Comparison of ENCODE assay signal across 19 cellular contexts in genomic region chr12:116404913-116405611, GRCh38.
"Had no signal": no experiment of that assay in that cellular context is flagged by ENCODE, and none has a peak within 500 bp of the region (broad histone marks: within the 10 kb centered on the region; RNA-seq: fewer than 3 reads in every experiment).

No MANE protein-coding gene starts in this region.

- H3K4me1 Mint-ChIP-seq: activated naive CD8-positive, alpha-beta T cell treated with anti-CD3 and anti-CD28 coated beads for 36 hours had no signal

- H3K27ac ChIP-seq: hepatocyte, left lung, right atrium auricular region had no signal

- ATAC-seq: left lung; natural killer cell treated with Interleukin-12 subunit alpha and Interleukin-12 subunit beta and Interleukin-15 and Interleukin-18, amount 100 ng/mL, for 72 hours had no signal

- H3K27me3 Mint-ChIP-seq: activated B cell treated with CpG ODN at 0.5 μM for 24 hours; activated naive CD8-positive, alpha-beta T cell treated with anti-CD3 and anti-CD28 coated beads for 36 hours; brain had no signal

- H3K27ac Mint-ChIP-seq: activated B cell treated with CpG ODN at 0.5 μM for 24 hours; activated naive CD8-positive, alpha-beta T cell treated with anti-CD3 and anti-CD28 coated beads for 36 hours; natural killer cell treated with Interleukin-12 subunit alpha and Interleukin-12 subunit beta and Interleukin-15 and Interleukin-18, amount 100 ng/mL, for 72 hours had no signal

- H3K36me3 ChIP-seq: left lung, right atrium auricular region, transverse colon had no signal

- H3K27me3 ChIP-seq: hepatocyte, left lung, right atrium auricular region, transverse colon had no signal

- H3K79me2 ChIP-seq: hepatocyte had no signal

- H3K9me3 ChIP-seq: right atrium auricular region, transverse colon had no signal

- H3K4me3 Mint-ChIP-seq: activated B cell treated with CpG ODN at 0.5 μM for 24 hours; activated naive CD8-positive, alpha-beta T cell treated with anti-CD3 and anti-CD28 coated beads for 36 hours; brain; natural killer cell treated with Interleukin-12 subunit alpha and Interleukin-12 subunit beta and Interleukin-15 and Interleukin-18, amount 100 ng/mL, for 72 hours had no signal

- H3K4me3 ChIP-seq: hepatocyte, left lung, right atrium auricular region, smooth muscle cell, transverse colon had no signal

- FAIRE-seq: TTC549 had no signal

- H3K36me3 Mint-ChIP-seq: activated naive CD8-positive, alpha-beta T cell treated with anti-CD3 and anti-CD28 coated beads for 36 hours; brain; natural killer cell treated with Interleukin-12 subunit alpha and Interleukin-12 subunit beta and Interleukin-15 and Interleukin-18, amount 100 ng/mL, for 72 hours had no signal

- DNase-seq: activated B cell treated with CpG ODN at 0.5 μM for 24 hours; activated CD4-positive, alpha-beta T cell treated with anti-CD3 and anti-CD28 coated beads for 48 hours; activated CD8-positive, alpha-beta memory T cell treated with anti-CD3 and anti-CD28 coated beads for 24 hours; activated naive CD8-positive, alpha-beta T cell treated with anti-CD3 and anti-CD28 coated beads for 36 hours; amygdala; islet precursor cell; left lung; mesenchymal stem cell; stimulated activated CD4-positive, alpha-beta T cell treated with anti-CD3 and anti-CD28 coated beads, Interleukin-4, amount 100 ng/mL, for 4 hours; stimulated activated CD8-positive, alpha-beta memory T cell treated with anti-CD3 and anti-CD28 coated beads, Interleukin-4, amount 100 ng/mL, for 48 hours; stimulated activated naive CD4-positive, alpha-beta T cell treated with Interleukin-2 at 50 U/mL for 16 hours; substantia nigra; transverse colon had no signal

- H2AFZ ChIP-seq: hepatocyte had no signal

- H3K4me2 ChIP-seq: hepatocyte, smooth muscle cell had no signal
